Comparison of ENCODE assay signal across 9 cellular contexts in genomic region chr17:76451480-76451879, GRCh38. TPM values are rescaled to one million over a fixed set of nuclear protein-coding genes. Genes with fewer than 3 reads are reported as not detected.
DNase-seq lines count a peak whose midpoint lies in the region; ATAC-seq and TF ChIP-seq lines count a peak whose summit lies in the region.
"Had no signal": no experiment of that assay in that cellular context is flagged by ENCODE, and none has a peak within 500 bp of the region (broad histone marks: within the 10 kb centered on the region; RNA-seq: fewer than 3 reads in every experiment).

No MANE protein-coding gene starts in this region.

- H3K36me3 ChIP-seq in RWPE2 (ENCODE audit: low read depth) (no peaks in the 10 kb centered on the region), endodermal cell (ENCODE audit: control insufficient read depth, insufficient read depth, low read length) (no peaks in the 10 kb centered on the region), parathyroid adenoma (ENCODE audit: control insufficient read depth, insufficient read depth, low read length) (no peaks in the 10 kb centered on the region)

- TF ChIP-seq CTCF in RWPE2 (IDR thresholded peaks at IDR 0.05; ENCODE audit: poor library complexity, severe bottlenecking): no peak
- TF ChIP-seq CTCF in endodermal cell (conservative IDR thresholded peaks at IDR 0.05): no peak
- TF ChIP-seq CTCF in parathyroid adenoma (IDR thresholded peaks at IDR 0.05): no peak

- H3K79me2 ChIP-seq in parathyroid adenoma: peaks cover 52% of the 10 kb centered on the region

- H3K9me3 ChIP-seq in RWPE2 (ENCODE audit: severe bottlenecking) (no peaks in the 10 kb centered on the region), endodermal cell (ENCODE audit: control insufficient read depth, low read length) (no peaks in the 10 kb centered on the region), parathyroid adenoma (ENCODE audit: control insufficient read depth, low read length) (no peaks in the 10 kb centered on the region)

- peaks cover 50% of the 10 kb centered on the region for H3K4me1 Mint-ChIP-seq in T-helper 2 cell treated with Interferon-gamma antibody and Interleukin-4, amounts not matched to agents 5 μg/mL and 100 μg/mL, for 36 hours (ENCODE audit: low read depth)
- H3K4me1 Mint-ChIP-seq in endodermal cell: peaks cover 26% of the 10 kb centered on the region

- H2AFZ ChIP-seq in parathyroid adenoma: no peak overlapping the region

- ATAC-seq in RWPE2 (ENCODE audit: low read depth): no peak

- H3K9ac ChIP-seq in endodermal cell (ENCODE audit: extremely low read depth, low read length, poor library complexity, severe bottlenecking): peak overlapping the region; percentile 73
- H3K9ac ChIP-seq in parathyroid adenoma: no peak overlapping the region

- peak overlapping the region; percentile 92 for H3K4me3 Mint-ChIP-seq in T-helper 2 cell treated with Interferon-gamma antibody and Interleukin-4, amounts not matched to agents 5 μg/mL and 100 μg/mL, for 36 hours
- peak overlapping the region; percentile 79 for H3K4me3 Mint-ChIP-seq in endodermal cell

- H3K27ac Mint-ChIP-seq in T-helper 2 cell treated with Interferon-gamma antibody and Interleukin-4, amounts not matched to agents 5 μg/mL and 100 μg/mL, for 36 hours: no peak overlapping the region
- no peak overlapping the region for H3K27ac Mint-ChIP-seq in endodermal cell

- DNase-seq in T-helper 2 cell treated with Interferon-gamma antibody and Interleukin-4, amounts not matched to agents 5 μg/mL and 100 μg/mL, for 36 hours (ENCODE audit: low spot score): no peak
- no peak for DNase-seq in T-helper 2 cell
- no peak for DNase-seq in RWPE2 (ENCODE audit: low spot score)
- peak; percentile 53 for DNase-seq in endodermal cell
- DNase-seq in midbrain (lab: John Stamatoyannopoulos, UW): no peak
- DNase-seq in mesenteric fat pad (ENCODE audit: low spot score): no peak
- no peak for DNase-seq in NCI-H1694 (lab: John Stamatoyannopoulos, UW)
- DNase-seq: ACHN had no signal

- no peaks in the 10 kb centered on the region for H3K9me3 Mint-ChIP-seq in T-helper 2 cell treated with Interferon-gamma antibody and Interleukin-4, amounts not matched to agents 5 μg/mL and 100 μg/mL, for 36 hours
- H3K9me3 Mint-ChIP-seq in endodermal cell: no peaks in the 10 kb centered on the region

- peaks cover 3% of the 10 kb centered on the region for H3K36me3 Mint-ChIP-seq in T-helper 2 cell treated with Interferon-gamma antibody and Interleukin-4, amounts not matched to agents 5 μg/mL and 100 μg/mL, for 36 hours (ENCODE audit: low read depth)
- H3K36me3 Mint-ChIP-seq in endodermal cell (ENCODE audit: low read depth): no peaks in the 10 kb centered on the region

- H3K4me3 ChIP-seq in RWPE2 (ENCODE audit: severe bottlenecking): peak overlapping the region; percentile 74
- peak overlapping the region; percentile 95 for H3K4me3 ChIP-seq in endodermal cell (ENCODE audit: low read length)
- H3K4me3 ChIP-seq in parathyroid adenoma (ENCODE audit: low read depth, low read length): peak overlapping the region; percentile 71

- peaks cover 2% of the 10 kb centered on the region for H3K27me3 Mint-ChIP-seq in T-helper 2 cell treated with Interferon-gamma antibody and Interleukin-4, amounts not matched to agents 5 μg/mL and 100 μg/mL, for 36 hours (ENCODE audit: low read depth)
- H3K27me3 Mint-ChIP-seq in endodermal cell (ENCODE audit: insufficient read depth): no peaks in the 10 kb centered on the region

- H3K4me2 ChIP-seq in parathyroid adenoma (ENCODE audit: low read length): peak overlapping the region; percentile 77

- H3K27me3 ChIP-seq in RWPE2 (ENCODE audit: insufficient read depth, poor library complexity, severe bottlenecking) (no peaks in the 10 kb centered on the region), endodermal cell (ENCODE audit: control insufficient read depth, insufficient read depth, low read length, poor library complexity, severe bottlenecking) (no peaks in the 10 kb centered on the region), parathyroid adenoma (ENCODE audit: control insufficient read depth, insufficient read depth, low read length) (no peaks in the 10 kb centered on the region)

- H3K4me1 ChIP-seq in RWPE2 (ENCODE audit: insufficient read depth, poor library complexity, severe bottlenecking) (peaks cover 21% of the 10 kb centered on the region), endodermal cell (ENCODE audit: control insufficient read depth, insufficient read depth, low read length) (no peaks in the 10 kb centered on the region), parathyroid adenoma (peaks cover 8% of the 10 kb centered on the region)

- WGBS in endodermal cell (ENCODE audit: insufficient coverage in 1 of 2, insufficient read length in 1 of 2), 2 experiments: 38 to 55% methylated on average over 5 to 6 of the region's 6 CpGs

- no peak overlapping the region for H3K27ac ChIP-seq in RWPE2 (ENCODE audit: poor library complexity, severe bottlenecking)
- H3K27ac ChIP-seq in endodermal cell (ENCODE audit: low read depth, low read length): no peak overlapping the region
- no peak overlapping the region for H3K27ac ChIP-seq in parathyroid adenoma

RNA-seq across cellular contexts. Expression of gene UBE2O, which starts 1.5 kb away (rescaled TPM):
- total RNA-seq in endodermal cell: 10 to 100 TPM; 45.4 to 46.5 TPM
- polyA plus RNA-seq in endodermal cell (2013, experiment 1 of 2): 41.5 TPM
- polyA plus RNA-seq in endodermal cell (2013, experiment 2 of 2): 38.4 TPM
- total RNA-seq in mesenteric fat pad: 20.4 TPM

RNA-seq across cellular contexts. Expression of gene AANAT, which starts 15.9 kb away (rescaled TPM):
- total RNA-seq in endodermal cell (not detected), mesenteric fat pad (not detected)
- polyA plus RNA-seq in endodermal cell (2013, experiment 1 of 2): not detected
- polyA plus RNA-seq in endodermal cell (2013, experiment 2 of 2): 0.29 TPM

RNA-seq across cellular contexts. Expression of gene RHBDF2, which starts 49.7 kb away (rescaled TPM):
- total RNA-seq in endodermal cell (10 to 100 TPM; 28.5 to 31.1 TPM), mesenteric fat pad (52.7 TPM)
- 6.1 TPM for polyA plus RNA-seq in endodermal cell (2013, experiment 1 of 2)
- 6.0 TPM for polyA plus RNA-seq in endodermal cell (2013, experiment 2 of 2)
